ENCODE assay signal across 8 cellular contexts in genomic region chr3:16264708-16265454, GRCh38. TPM values are rescaled to one million over a fixed set of nuclear protein-coding genes. Genes with fewer than 3 reads are reported as not detected.
DNase-seq lines count a peak whose midpoint lies in the region; ATAC-seq and TF ChIP-seq lines count a peak whose summit lies in the region.

DPH3 (minus strand) TSS chr3:16264943; CDS start chr3:16264876, 67 bp downstream.
OXNAD1 (plus strand) TSS chr3:16265212; CDS start chr3:16270953, 5,741 bp downstream.

- no peak for TF ChIP-seq CTCF in KMS-11 (conservative IDR thresholded peaks at IDR 0.05; ENCODE audit: low read depth, low read length)
- peak in 4 of 6 experiments; percentile 8 to 55 (median 52) for TF ChIP-seq CTCF in Peyer's patch (IDR thresholded peaks at IDR 0.05)
- peak in 2 of 3 experiments; percentile 22 to 33 for TF ChIP-seq CTCF in esophagus muscularis mucosa (IDR thresholded peaks at IDR 0.05)

- H3K4me1 ChIP-seq in KMS-11 (ENCODE audit: low read depth, poor library complexity, severe bottlenecking) (peaks cover 22% of the 10 kb centered on the region), Peyer's patch (peaks cover 0 to 35% (median 0%) of the 10 kb centered on the region in 4 donors), esophagus muscularis mucosa (peaks cover 38 to 67% (median 62%) of the 10 kb centered on the region in 4 donors), muscle layer of duodenum (ENCODE audit: control insufficient read depth in 1 of 2, insufficient read depth in 2 of 2, low read length in 2 of 2) (peaks cover 0 to 35% of the 10 kb centered on the region in 2 donors)

- no peak for TF ChIP-seq EP300 in esophagus muscularis mucosa (IDR thresholded peaks at IDR 0.05)

- peak within 1 kb of the TSS; percentile 80 for H3K27ac ChIP-seq in KMS-11
- H3K27ac ChIP-seq in Peyer's patch = peak within 1 kb of the TSS; percentile 88 to 97 (median 92)
- H3K27ac ChIP-seq in esophagus muscularis mucosa (replicated peaks in 1 of 4) = peak within 1 kb of the TSS; percentile 93 to 94 (median 93)
- peak within 1 kb of the TSS; percentile 96 for H3K27ac ChIP-seq in muscle layer of duodenum (ENCODE audit: low read length)

- TF ChIP-seq POLR2A in Peyer's patch (IDR thresholded peaks at IDR 0.05) (peak; percentile 77 to 84), esophagus muscularis mucosa (IDR thresholded peaks at IDR 0.05; ENCODE audit: low read depth) (peak; percentile 60)

- intact Hi-C loops in esophagus muscularis mucosa (cut with DNase I) = no loop called here

- peak; percentile 99 for ATAC-seq in GM21737 (IDR thresholded peaks at IDR 0.05; ENCODE audit: unreplicated experiment)

- peak within 1 kb of the TSS; percentile 78 for H3K4me2 ChIP-seq in KMS-11

- no peaks in the 10 kb centered on the region for H3K9me3 ChIP-seq in Peyer's patch
- no peaks in the 10 kb centered on the region for H3K9me3 ChIP-seq in esophagus muscularis mucosa
- H3K9me3 ChIP-seq in muscle layer of duodenum (ENCODE audit: control insufficient read depth in 1 of 2, low read length in 2 of 2) = no peaks in the 10 kb centered on the region

- H4K20me1 ChIP-seq in KMS-11 (ENCODE audit: insufficient read depth) = no peaks in the 10 kb centered on the region

- no peaks in the 10 kb centered on the region for H3K36me3 ChIP-seq in KMS-11 (ENCODE audit: insufficient read depth)
- H3K36me3 ChIP-seq in Peyer's patch = peaks cover 0 to 18% (median 0%) of the 10 kb centered on the region in 3 donors
- H3K36me3 ChIP-seq in esophagus muscularis mucosa = peaks cover under 1 to 33% (median 20%) of the 10 kb centered on the region in 4 donors
- H3K36me3 ChIP-seq in muscle layer of duodenum (ENCODE audit: control insufficient read depth in 1 of 2, insufficient read depth in 2 of 2, low read length in 2 of 2) = peaks cover 10 to 14% of the 10 kb centered on the region in 2 donors

- H3K4me3 ChIP-seq in KMS-11 (IDR thresholded peaks at IDR 0.05; ENCODE audit: insufficient read depth, low read depth, low read length) (peak within 1 kb of the TSS; percentile 89), Peyer's patch (peak within 1 kb of the TSS; percentile 63 to 92 (median 66)), esophagus muscularis mucosa (peak within 1 kb of the TSS; percentile 74 to 97 (median 86)), muscle layer of duodenum (ENCODE audit: low read depth in 1 of 2, low read length in 2 of 2) (peak within 1 kb of the TSS; percentile 96 to 97)

- WGBS in esophagus muscularis mucosa = 0% methylated on average over 15 of the region's 61 CpGs

- peak within 1 kb of the TSS; percentile 91 for H3K9ac ChIP-seq in KMS-11

- H3K79me2 ChIP-seq in KMS-11 (ENCODE audit: insufficient read depth, low read depth) = peaks cover 7% of the 10 kb centered on the region; the same call in 1 of the 2 replicates

- peak; percentile 87 for DNase-seq in DMS79 (lab: John Stamatoyannopoulos, UW)
- DNase-seq in Peyer's patch = peak; percentile 99 to 100 (median 99)
- peak; percentile 99 to 100 for DNase-seq in activated T-cell treated with anti-CD3 and anti-CD28 coated beads, Interleukin-2, amount 50 U/mL, for 48 hours
- peak; percentile 100 for DNase-seq in esophagus muscularis mucosa (ENCODE audit: extremely low spot score)
- peak; percentile 99 for DNase-seq in stimulated activated CD8-positive, alpha-beta memory T cell treated with anti-CD3 and anti-CD28 coated beads, Interleukin-7, amount 100 ng/mL, for 4 hours (ENCODE audit: low read depth in 2 of 2)

- H3K27me3 ChIP-seq in KMS-11 (ENCODE audit: insufficient read depth, low read depth) (no peaks in the 10 kb centered on the region), Peyer's patch (no peaks in the 10 kb centered on the region), esophagus muscularis mucosa (no peaks in the 10 kb centered on the region), muscle layer of duodenum (ENCODE audit: low read depth, low read length) (no peaks in the 10 kb centered on the region)

- peak within 1 kb of the TSS; percentile 77 for H2AFZ ChIP-seq in KMS-11 (ENCODE audit: low read depth)

RNA-seq across cellular contexts. Expression of gene DPH3, which starts in this region (rescaled TPM):
- total RNA-seq in Peyer's patch (10 to 100 TPM; 17.8 to 33.8 (median 24.3) TPM), esophagus muscularis mucosa (10 to 100 TPM; 27.2 to 50.7 (median 37.6) TPM)

RNA-seq across cellular contexts. Expression of gene OXNAD1, which starts in this region (rescaled TPM):
- total RNA-seq in Peyer's patch = 10 to 100 TPM; 44.5 to 45.8 (median 45.2) TPM
- total RNA-seq in esophagus muscularis mucosa = 10 to 100 TPM in 2 of 4 donors, 1 to 10 TPM in 2; 6.7 to 13.3 (median 10.2) TPM

Comparison
In these comparisons a context has a peak if more than half of its experiments do, and no peak if none do; other contexts are left out.
1. Peak in every context shown above with its lines: DNase-seq, ATAC-seq, H3K4me3 ChIP-seq and H3K27ac ChIP-seq.